Comparison of ENCODE assay signal across 20 cellular contexts in the genomic region with DNA sequence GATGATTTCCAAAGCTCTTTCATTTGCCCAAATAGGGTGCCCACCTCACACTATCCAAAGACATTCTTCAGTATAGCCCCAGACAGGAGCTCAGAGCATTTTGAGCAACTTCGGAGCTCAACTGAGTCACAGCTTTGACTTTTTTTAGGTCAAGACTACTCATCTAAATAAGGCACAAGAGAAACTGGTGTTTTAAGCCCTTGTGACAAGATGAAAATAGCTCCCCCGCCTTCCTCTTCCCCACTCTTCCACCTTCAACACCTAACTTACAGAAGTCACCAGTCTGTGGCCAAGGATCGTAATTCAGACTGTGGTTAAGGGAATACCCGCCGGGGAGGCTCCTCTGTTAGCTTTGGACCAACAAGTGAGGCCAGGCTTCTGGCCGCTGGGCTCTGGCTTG.
"Had no signal": no experiment of that assay in that cellular context is flagged by ENCODE, and none has a peak within 500 bp of the region (broad histone marks: within the 10 kb centered on the region; RNA-seq: fewer than 3 reads in every experiment).

No MANE protein-coding gene starts in this region.

- H3K27ac Mint-ChIP-seq: endodermal cell had no signal

- H3K9me3 ChIP-seq: mucosa of descending colon, right atrium auricular region, sigmoid colon, stomach, thoracic aorta, transverse colon had no signal

- H3K4me3 Mint-ChIP-seq: endodermal cell; naive thymus-derived CD8-positive, alpha-beta T cell had no signal

- H3K9me3 Mint-ChIP-seq: endodermal cell; naive thymus-derived CD8-positive, alpha-beta T cell had no signal

- H3K36me3 Mint-ChIP-seq: naive thymus-derived CD8-positive, alpha-beta T cell had no signal

- DNase-seq: effector CD4-positive, alpha-beta T cell; endodermal cell; erythroblast; foreskin melanocyte; hippocampal formation; left colon; left ventricle myocardium superior; mucosa of descending colon; naive thymus-derived CD8-positive, alpha-beta T cell; posterior cingulate gyrus; sigmoid colon; small intestine; stimulated activated CD4-positive, alpha-beta T cell treated with anti-CD3 and anti-CD28 coated beads, Interleukin-12 subunit alpha, Interleukin-12 subunit beta, amount 100 ng/mL, for 4 hours; stimulated activated naive CD4-positive, alpha-beta T cell; stomach; substantia nigra; transverse colon had no signal

- H3K27ac ChIP-seq: coronary artery, right atrium auricular region, sigmoid colon, stomach, thoracic aorta, transverse colon had no signal

- H3K4me3 ChIP-seq: coronary artery, mucosa of descending colon, right atrium auricular region, sigmoid colon, stomach, thoracic aorta, transverse colon had no signal

- H3K27me3 ChIP-seq: right atrium auricular region, sigmoid colon, stomach, transverse colon had no signal

- H3K36me3 ChIP-seq: right atrium auricular region, sigmoid colon, stomach, thoracic aorta, transverse colon had no signal

- H3K27me3 Mint-ChIP-seq: naive thymus-derived CD8-positive, alpha-beta T cell had no signal
